14 cellular contexts compared by ENCODE assay signal in genomic region chr4:7016086-7016485, GRCh38. TPM values are rescaled to one million over a fixed set of nuclear protein-coding genes. Genes with fewer than 3 reads are reported as not detected.
DNase-seq lines count a peak whose midpoint lies in the region; ATAC-seq and TF ChIP-seq lines count a peak whose summit lies in the region.
"Had no signal": no experiment of that assay in that cellular context is flagged by ENCODE, and none has a peak within 500 bp of the region (broad histone marks: within the 10 kb centered on the region; RNA-seq: fewer than 3 reads in every experiment).

No MANE protein-coding gene starts in this region.

- H3K27ac ChIP-seq in right cardiac atrium (ENCODE audit: low read length): no peak overlapping the region
- H3K27ac ChIP-seq in BLaER1: peak overlapping the region; percentile 50
- peak overlapping the region; percentile 42 for H3K27ac ChIP-seq in hepatocyte
- no peak overlapping the region for H3K27ac ChIP-seq in osteoblast (ENCODE audit: low read depth, low read length)
- no peak overlapping the region for H3K27ac ChIP-seq in uterus
- peak overlapping the region in 3 of 59 donors; percentile 8 to 72 (median 12) for H3K27ac ChIP-seq in dorsolateral prefrontal cortex

- H3K79me2 ChIP-seq in hepatocyte (peaks cover 3% of the 10 kb centered on the region), osteoblast (ENCODE audit: insufficient read depth, low read length) (no peaks in the 10 kb centered on the region)

- H3K36me3 ChIP-seq in BLaER1: peaks cover 90% of the 10 kb centered on the region
- H3K36me3 ChIP-seq in hepatocyte (replicated peaks; ENCODE audit: insufficient read depth, low read depth): no peaks in the 10 kb centered on the region
- peaks cover 23% of the 10 kb centered on the region for H3K36me3 ChIP-seq in osteoblast (ENCODE audit: insufficient read depth, low read length)
- no peaks in the 10 kb centered on the region for H3K36me3 ChIP-seq in uterus

- WGBS in right cardiac atrium: 72% methylated on average over 11 of the region's 11 CpGs
- WGBS in hepatocyte (ENCODE audit: low lambda C conversion rate, missing lambda C conversion rate): 66% methylated on average over 11 of the region's 11 CpGs

- H3K4me2 ChIP-seq in BLaER1 (no peak overlapping the region), hepatocyte (no peak overlapping the region), osteoblast (ENCODE audit: insufficient read depth, low read length) (no peak overlapping the region)

- ATAC-seq in Right ventricle myocardium inferior (peak; percentile 40), right cardiac atrium (no peak)

- no peak for DNase-seq in Right ventricle myocardium inferior (ENCODE audit: missing footprints)
- DNase-seq in right cardiac atrium: no peak
- DNase-seq in hepatocyte (ENCODE audit: low spot score): no peak
- DNase-seq in osteoblast (ENCODE audit: insufficient read length, low spot score, missing footprints): peak; percentile 35
- DNase-seq in uterus: no peak
- no peak for DNase-seq in NCI-H1417 (lab: John Stamatoyannopoulos, UW)
- no peak for DNase-seq in dorsolateral prefrontal cortex
- DNase-seq: 8988T; C1 segment of cervical spinal cord; CD4-positive, alpha-beta T cell; DND-41; GDM1 had no signal

- H3K4me3 ChIP-seq in right cardiac atrium (ENCODE audit: low read length) (no peak overlapping the region), BLaER1 (no peak overlapping the region), hepatocyte (no peak overlapping the region), osteoblast (ENCODE audit: insufficient read depth, low read length) (no peak overlapping the region), uterus (no peak overlapping the region), dorsolateral prefrontal cortex (no peak overlapping the region)
- H3K4me3 ChIP-seq: HAP-1 had no signal

- H3K9me2 ChIP-seq in hepatocyte (replicated peaks; ENCODE audit: insufficient read depth): no peaks in the 10 kb centered on the region

- no peaks in the 10 kb centered on the region for H3K4me1 ChIP-seq in right cardiac atrium (ENCODE audit: control insufficient read depth, insufficient read depth, low read length)
- peaks cover 53% of the 10 kb centered on the region for H3K4me1 ChIP-seq in BLaER1
- peaks cover 16% of the 10 kb centered on the region for H3K4me1 ChIP-seq in hepatocyte (ENCODE audit: insufficient read depth)
- H3K4me1 ChIP-seq in osteoblast (ENCODE audit: insufficient read depth, low read length): no peaks in the 10 kb centered on the region
- H3K4me1 ChIP-seq in uterus: no peaks in the 10 kb centered on the region
- H3K4me1 ChIP-seq: HAP-1 had no signal

- intact Hi-C loops in Right ventricle myocardium inferior (cut with DNase I) (no loop called here), right cardiac atrium (cut with DNase I) (no loop called here), uterus (cut with DNase I; ENCODE audit: low total_unique reads) (no loop called here), dorsolateral prefrontal cortex (cut with DNase I) (no loop called here)

- no peak for TF ChIP-seq POLR2A in uterus (IDR thresholded peaks at IDR 0.05)

- 0 out of 2 replicates have a peak overlapping the region, but pooled peaks have one; percentile 17 for H3K9ac ChIP-seq in BLaER1

- H3K9me3 ChIP-seq in right cardiac atrium (ENCODE audit: control insufficient read depth, low read length) (no peaks in the 10 kb centered on the region), BLaER1 (no peaks in the 10 kb centered on the region), hepatocyte (ENCODE audit: low read depth) (no peaks in the 10 kb centered on the region), osteoblast (ENCODE audit: low read depth, low read length) (no peaks in the 10 kb centered on the region), uterus (no peaks in the 10 kb centered on the region)
- H3K9me3 ChIP-seq: HAP-1 had no signal

- peaks cover 96% of the 10 kb centered on the region for H4K20me1 ChIP-seq in BLaER1
- H4K20me1 ChIP-seq in hepatocyte (ENCODE audit: insufficient read depth, poor library complexity, severe bottlenecking): no peaks in the 10 kb centered on the region
- no peaks in the 10 kb centered on the region for H4K20me1 ChIP-seq in osteoblast (ENCODE audit: insufficient read depth, low read length)

- H3K27me3 ChIP-seq in right cardiac atrium (ENCODE audit: control insufficient read depth, insufficient read depth) (no peaks in the 10 kb centered on the region), BLaER1 (no peaks in the 10 kb centered on the region), hepatocyte (no peaks in the 10 kb centered on the region), osteoblast (ENCODE audit: insufficient read depth, low read length) (no peaks in the 10 kb centered on the region), uterus (no peaks in the 10 kb centered on the region), dorsolateral prefrontal cortex (no peaks in the 10 kb centered on the region)

- H2AFZ ChIP-seq in hepatocyte: no peak overlapping the region
- no peak overlapping the region for H2AFZ ChIP-seq in osteoblast (ENCODE audit: low read length)

- no peak for TF ChIP-seq CTCF in hepatocyte (IDR thresholded peaks at IDR 0.05; ENCODE audit: poor library complexity)
- no peak for TF ChIP-seq CTCF in osteoblast (IDR thresholded peaks at IDR 0.05; ENCODE audit: extremely low read depth, low read depth, low read length)
- TF ChIP-seq CTCF in uterus (IDR thresholded peaks at IDR 0.05): no peak
- TF ChIP-seq CTCF in dorsolateral prefrontal cortex (IDR thresholded peaks at IDR 0.05 in 54 of 56, conservative IDR thresholded peaks at IDR 0.05 in 2 of 56; ENCODE audit: low read depth in 1 of 56, partially characterized antibody in 56 of 56): no peak

RNA-seq across cellular contexts. Expression of gene TADA2B, which starts 27.1 kb away (rescaled TPM):
- total RNA-seq in Right ventricle myocardium inferior (33.3 TPM), right cardiac atrium (10 to 100 TPM; 29.4 to 35.6 (median 31.7) TPM), hepatocyte (15.4 and 18.5 TPM in 2 replicates), osteoblast (12.7 and 13.0 TPM in 2 replicates), uterus (10 to 100 TPM; 14.1 to 24.0 (median 21.1) TPM), dorsolateral prefrontal cortex (10 to 100 TPM; 19.6 to 36.0 (median 26.7) TPM)
- polyA plus RNA-seq in right cardiac atrium (19.7 TPM), hepatocyte (18.2 and 20.1 TPM in 2 replicates)

RNA-seq across cellular contexts. Expression of gene GRPEL1, which starts 51.8 kb away (rescaled TPM):
- total RNA-seq in Right ventricle myocardium inferior: 61.5 TPM
- 10 to 100 TPM; 28.2 to 36.8 (median 32.5) TPM for total RNA-seq in right cardiac atrium
- polyA plus RNA-seq in right cardiac atrium: 30.9 TPM
- 28.3 and 35.5 TPM in 2 replicates for total RNA-seq in hepatocyte
- 53.9 and 56.5 TPM in 2 replicates for polyA plus RNA-seq in hepatocyte
- 10.3 and 21.0 TPM in 2 replicates for total RNA-seq in osteoblast
- total RNA-seq in uterus: 10 to 100 TPM in 3 of 4 donors, 1 to 10 TPM in 1; 7.4 to 55.0 (median 21.4) TPM
- 10 to 100 TPM; 19.1 to 48.6 (median 35.8) TPM for total RNA-seq in dorsolateral prefrontal cortex

Comparison
In these comparisons a context has a peak if more than half of its experiments do, and no peak if none do; other contexts are left out.
1. H3K27ac ChIP-seq: peak in BLaER1 (single experiment) and hepatocyte (single experiment); none in right cardiac atrium (single experiment), osteoblast (single experiment) and uterus (0 of 2).